13 cellular contexts compared by ENCODE assay signal in the genomic region with DNA sequence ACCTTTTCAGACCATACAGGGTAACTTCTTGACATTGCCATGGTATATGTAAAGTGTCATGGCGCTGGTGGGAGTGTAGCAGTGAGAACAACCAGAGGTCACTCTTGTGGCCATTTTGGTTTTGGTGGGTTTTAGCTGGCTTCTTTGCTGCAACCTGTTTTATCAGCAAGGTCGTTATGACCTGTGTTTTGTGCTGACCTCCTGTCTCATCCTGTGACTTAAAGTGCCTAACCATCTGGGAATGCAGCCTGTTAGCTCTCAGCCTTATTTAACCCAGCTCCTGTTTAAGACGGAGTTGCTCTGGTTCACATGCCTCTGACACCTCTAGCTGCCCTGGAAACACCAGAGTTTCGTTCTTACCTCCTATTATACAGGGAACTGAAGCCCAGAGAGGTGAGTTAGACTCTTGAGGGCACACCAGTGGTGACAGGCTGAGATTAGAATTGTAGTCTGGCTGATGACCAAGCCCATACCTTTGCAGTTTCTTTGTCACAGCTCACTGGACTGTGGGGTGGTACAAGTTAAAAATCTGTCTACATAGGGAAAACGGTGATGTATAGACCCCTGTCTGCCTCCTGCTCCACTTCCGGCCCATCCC. TPM values are rescaled to one million over a fixed set of nuclear protein-coding genes. Genes with fewer than 3 reads are reported as not detected.
DNase-seq lines count a peak whose midpoint lies in the region; ATAC-seq and TF ChIP-seq lines count a peak whose summit lies in the region.
"Had no signal": no experiment of that assay in that cellular context is flagged by ENCODE, and none has a peak within 500 bp of the region (broad histone marks: within the 10 kb centered on the region; RNA-seq: fewer than 3 reads in every experiment).

No MANE protein-coding gene starts in this region.

- CTCF ChIA-PET in activated CD8-positive, alpha-beta T cell treated with anti-CD3 and anti-CD28 coated beads for 36 hours (lab: Charles Lee) = interaction anchor here (1.2 to 1.5 kb wide), 2 partner anchors 103 to 122 kb away, joined by 3 read pairs; no protein-coding TSS in a partner anchor
- CTCF ChIA-PET in activated CD8-positive, alpha-beta T cell treated with anti-CD3 and anti-CD28 coated beads, Interleukin-2, amount 10 ng/mL, durations not matched to agents 7 days and 5 days (lab: Charles Lee) = interaction anchor here (1.7 to 2.2 kb wide), 2 partner anchors 68 to 97 kb away, joined by 3 to 5 read pairs; no protein-coding TSS in a partner anchor

- H3K79me1 ChIP-seq in trophoblast cell (ENCODE audit: low read length) = no peaks in the 10 kb centered on the region

- H3K4ac ChIP-seq in trophoblast cell (ENCODE audit: low read depth, low read length) = no peak overlapping the region

- H3K27ac Mint-ChIP-seq in activated CD8-positive, alpha-beta T cell treated with anti-CD3 and anti-CD28 coated beads for 36 hours = peak overlapping the region; percentile 19
- no peak overlapping the region for H3K27ac Mint-ChIP-seq in activated CD8-positive, alpha-beta T cell treated with anti-CD3 and anti-CD28 coated beads, Interleukin-2, amount 10 ng/mL, durations not matched to agents 7 days and 5 days

- H3K27ac ChIP-seq in trophoblast cell (ENCODE audit: low read depth, low read length) = no peak overlapping the region
- H3K27ac ChIP-seq: HL-60, right lobe of liver, upper lobe of left lung, VCaP had no signal

- WGBS in trophoblast cell (ENCODE audit: extremely low coverage, insufficient coverage, insufficient read length) = no CpG with 5 or more reads among the region's 6 CpGs

- H4K91ac ChIP-seq in trophoblast cell (ENCODE audit: low read depth, low read length) = no peak overlapping the region

- H3K9ac ChIP-seq in NT2/D1 (ENCODE audit: insufficient read length, low read depth) (peak overlapping the region; percentile 2), trophoblast cell (ENCODE audit: low read length) (no peak overlapping the region)

- H3K9me3 Mint-ChIP-seq in activated CD8-positive, alpha-beta T cell treated with anti-CD3 and anti-CD28 coated beads for 36 hours = no peaks in the 10 kb centered on the region
- H3K9me3 Mint-ChIP-seq in activated CD8-positive, alpha-beta T cell treated with anti-CD3 and anti-CD28 coated beads, Interleukin-2, amount 10 ng/mL, durations not matched to agents 7 days and 5 days (ENCODE audit: insufficient read depth) = no peaks in the 10 kb centered on the region

- no peak overlapping the region for H4K12ac ChIP-seq in trophoblast cell (ENCODE audit: low read depth, low read length)

- intact Hi-C loops in activated CD8-positive, alpha-beta T cell treated with anti-CD3 and anti-CD28 coated beads for 36 hours (cut with micrococcal nuclease) = loop anchor here (10.0 kb wide), 1 partner anchor 568 kb away; the partner anchor contains the start of gene NLK

- no peak overlapping the region for H4K8ac ChIP-seq in trophoblast cell (ENCODE audit: low read depth, low read length)

- no peak overlapping the region for H3K18ac ChIP-seq in trophoblast cell (ENCODE audit: low read length)

- H3K9me3 ChIP-seq in NT2/D1 (ENCODE audit: insufficient read depth, low read length) = no peaks in the 10 kb centered on the region
- no peaks in the 10 kb centered on the region for H3K9me3 ChIP-seq in trophoblast cell (ENCODE audit: insufficient read depth, low read depth, low read length)
- H3K9me3 ChIP-seq: right lobe of liver, upper lobe of left lung had no signal

- H3K4me1 ChIP-seq in NT2/D1 (ENCODE audit: insufficient read depth, insufficient read length) (peaks cover 9% of the 10 kb centered on the region), trophoblast cell (ENCODE audit: control insufficient read depth in 1 of 2, insufficient read depth in 2 of 2, low read length in 2 of 2) (peaks cover 14 to 19% of the 10 kb centered on the region in 2 experiments)

- DNase-seq in activated CD8-positive, alpha-beta T cell treated with anti-CD3 and anti-CD28 coated beads for 36 hours = no peak
- no peak for DNase-seq in activated CD8-positive, alpha-beta T cell treated with anti-CD3 and anti-CD28 coated beads, Interleukin-2, amount 10 ng/mL, durations not matched to agents 7 days and 5 days
- DNase-seq in NT2/D1 (ENCODE audit: low read depth, low spot score) (no peak), trophoblast cell (peak; percentile 53 to 64), NCI-H1694 (lab: John Stamatoyannopoulos, UW) (no peak), NAMALWA (ENCODE audit: low spot score) (no peak)
- no peak for DNase-seq in stimulated activated CD4-positive, alpha-beta T cell treated with anti-CD3 and anti-CD28 coated beads, Interleukin-12 subunit alpha, Interleukin-12 subunit beta, amount 100 ng/mL, for 4 hours
- DNase-seq: NCI-H446 treated with DMSO at 0.1 percent for 48 hours, upper lobe of left lung had no signal

- no peak overlapping the region for H2AFZ ChIP-seq in trophoblast cell (ENCODE audit: insufficient read depth, low read length, poor library complexity)

- no peak overlapping the region for H2AK5ac ChIP-seq in trophoblast cell (ENCODE audit: low read length)

- H3K4me2 ChIP-seq in trophoblast cell (ENCODE audit: low read length) = no peak overlapping the region

- ATAC-seq in activated CD8-positive, alpha-beta T cell treated with anti-CD3 and anti-CD28 coated beads for 36 hours = no peak
- ATAC-seq in activated CD8-positive, alpha-beta T cell treated with anti-CD3 and anti-CD28 coated beads, Interleukin-2, amount 10 ng/mL, durations not matched to agents 7 days and 5 days = no peak
- peak; percentile 36 for ATAC-seq in GM21619 (IDR thresholded peaks at IDR 0.05; ENCODE audit: unreplicated experiment)
- ATAC-seq: right lobe of liver had no signal

- no peak overlapping the region for H3K14ac ChIP-seq in trophoblast cell (ENCODE audit: low read length)

- H3K27me3 ChIP-seq in NT2/D1 (ENCODE audit: insufficient read depth, insufficient read length) (no peaks in the 10 kb centered on the region), trophoblast cell (ENCODE audit: insufficient read depth, low read length) (no peaks in the 10 kb centered on the region)
- H3K27me3 ChIP-seq: right lobe of liver, upper lobe of left lung had no signal

- H2BK120ac ChIP-seq in trophoblast cell (ENCODE audit: insufficient read depth, low read length, poor library complexity) = no peak overlapping the region

- POLR2A ChIA-PET in activated CD8-positive, alpha-beta T cell treated with anti-CD3 and anti-CD28 coated beads for 36 hours (lab: Charles Lee) = interaction anchor here (1.0 to 1.1 kb wide), 2 partner anchors 10 to 68 kb away, joined by 3 read pairs; no protein-coding TSS in a partner anchor
- POLR2A ChIA-PET in activated CD8-positive, alpha-beta T cell treated with anti-CD3 and anti-CD28 coated beads, Interleukin-2, amount 10 ng/mL, durations not matched to agents 7 days and 5 days (lab: Charles Lee) = interaction anchor here (1.5 kb wide), 1 partner anchor 183 kb away, joined by 4 read pairs; the partner anchor contains the start of gene WSB1

- H3K23ac ChIP-seq in trophoblast cell (ENCODE audit: low read length) = no peak overlapping the region

- peaks cover 87% of the 10 kb centered on the region for H3K4me1 Mint-ChIP-seq in activated CD8-positive, alpha-beta T cell treated with anti-CD3 and anti-CD28 coated beads for 36 hours (ENCODE audit: low read depth)
- H3K4me1 Mint-ChIP-seq in activated CD8-positive, alpha-beta T cell treated with anti-CD3 and anti-CD28 coated beads, Interleukin-2, amount 10 ng/mL, durations not matched to agents 7 days and 5 days (ENCODE audit: low read depth) = peaks cover 98% of the 10 kb centered on the region

- H3K36me3 ChIP-seq in NT2/D1 (ENCODE audit: insufficient read depth, insufficient read length, low read length) (peaks cover 2% of the 10 kb centered on the region), trophoblast cell (ENCODE audit: control insufficient read depth in 1 of 2, insufficient read depth in 2 of 2, low read length in 2 of 2) (no peaks in the 10 kb centered on the region)
- H3K36me3 ChIP-seq: right lobe of liver, upper lobe of left lung had no signal

- no peak overlapping the region for H2BK12ac ChIP-seq in trophoblast cell (ENCODE audit: low read length)

- H3K4me3 Mint-ChIP-seq in activated CD8-positive, alpha-beta T cell treated with anti-CD3 and anti-CD28 coated beads for 36 hours = no peak overlapping the region
- H3K4me3 Mint-ChIP-seq in activated CD8-positive, alpha-beta T cell treated with anti-CD3 and anti-CD28 coated beads, Interleukin-2, amount 10 ng/mL, durations not matched to agents 7 days and 5 days = no peak overlapping the region

- H3K79me2 ChIP-seq in trophoblast cell (ENCODE audit: control insufficient read depth, insufficient read depth, low read length, poor library complexity) = peaks cover 2% of the 10 kb centered on the region

- no peak overlapping the region for H2BK5ac ChIP-seq in trophoblast cell (ENCODE audit: low read depth, low read length, poor library complexity)

- no peaks in the 10 kb centered on the region for H3K27me3 Mint-ChIP-seq in activated CD8-positive, alpha-beta T cell treated with anti-CD3 and anti-CD28 coated beads for 36 hours
- no peaks in the 10 kb centered on the region for H3K27me3 Mint-ChIP-seq in activated CD8-positive, alpha-beta T cell treated with anti-CD3 and anti-CD28 coated beads, Interleukin-2, amount 10 ng/mL, durations not matched to agents 7 days and 5 days (ENCODE audit: low read depth)

- H3K4me3 ChIP-seq in NT2/D1 (ENCODE audit: insufficient read length, low read depth) (no peak overlapping the region), trophoblast cell (ENCODE audit: low read depth, low read length) (no peak overlapping the region)
- H3K4me3 ChIP-seq: right lobe of liver, upper lobe of left lung had no signal

- H3K36me3 Mint-ChIP-seq in activated CD8-positive, alpha-beta T cell treated with anti-CD3 and anti-CD28 coated beads for 36 hours (ENCODE audit: low read depth) = peaks cover 2% of the 10 kb centered on the region
- H3K36me3 Mint-ChIP-seq in activated CD8-positive, alpha-beta T cell treated with anti-CD3 and anti-CD28 coated beads, Interleukin-2, amount 10 ng/mL, durations not matched to agents 7 days and 5 days (ENCODE audit: low read depth) = peaks cover 14% of the 10 kb centered on the region

- no peak for TF ChIP-seq CTCF in activated CD8-positive, alpha-beta T cell treated with anti-CD3 and anti-CD28 coated beads for 36 hours (IDR thresholded peaks at IDR 0.05)

RNA-seq across cellular contexts. Expression of gene KSR1, which starts 20.9 kb away (rescaled TPM):
- 10 to 100 TPM; 53.9 to 58.2 TPM for total RNA-seq in activated CD8-positive, alpha-beta T cell treated with anti-CD3 and anti-CD28 coated beads for 36 hours
- 10 to 100 TPM; 45.3 to 45.8 TPM for total RNA-seq in activated CD8-positive, alpha-beta T cell treated with anti-CD3 and anti-CD28 coated beads, Interleukin-2, amount 10 ng/mL, durations not matched to agents 7 days and 5 days
- 62.2 and 63.6 TPM in 2 replicates for polyA plus RNA-seq in trophoblast cell (2013)

Comparison
In these comparisons a context has a peak if more than half of its experiments do, and no peak if none do; other contexts are left out.
1. DNase-seq: peak in trophoblast cell (2 of 2); none in activated CD8-positive, alpha-beta T cell treated with anti-CD3 and anti-CD28 coated beads for 36 hours (single experiment), activated CD8-positive, alpha-beta T cell treated with anti-CD3 and anti-CD28 coated beads, Interleukin-2, amount 10 ng/mL, durations not matched to agents 7 days and 5 days (single experiment), NT2/D1 (single experiment), NCI-H1694 (single experiment), NAMALWA (single experiment) and stimulated activated CD4-positive, alpha-beta T cell treated with anti-CD3 and anti-CD28 coated beads, Interleukin-12 subunit alpha, Interleukin-12 subunit beta, amount 100 ng/mL, for 4 hours (single experiment).